In the genomic region with DNA sequence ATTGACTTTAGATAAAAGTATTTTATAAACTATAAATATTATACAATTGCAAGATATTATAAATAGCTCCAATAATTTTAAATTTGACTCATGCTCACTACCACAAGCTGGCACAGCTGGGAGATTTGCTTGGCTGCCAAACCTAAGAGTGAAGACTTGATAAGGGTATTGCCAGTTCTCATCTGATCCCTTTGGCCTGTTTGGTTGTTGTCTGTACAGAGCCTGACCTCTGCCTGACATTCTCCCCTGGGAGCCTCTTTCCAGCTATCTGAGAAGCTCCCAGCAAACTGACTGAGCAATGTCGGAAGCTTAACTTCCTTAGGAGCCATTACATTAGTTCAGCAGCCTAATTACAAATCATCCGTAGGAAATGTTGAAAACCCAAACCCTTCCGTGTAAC, we compare ENCODE assay signal across 1 cellular context.
A peak's percentile ranks its signal among the peaks of the same experiment; 100 is the strongest.
TF ChIP-seq lines count a peak whose summit lies in the region.

No MANE protein-coding gene starts in this region.

TF ChIP-seq in K562, 482 proteins besides CTCF, POLR2A, EP300 and RAD21:
- TF ChIP-seq NR2C2 (CRISPR knock-in tag; IDR thresholded peaks at IDR 0.05), result no peak
- TF ChIP-seq NR2C2 (tag; IDR thresholded peaks at IDR 0.05), result 0 out of 2 replicates have a peak, but pooled peaks have one; percentile 10
- TF ChIP-seq ZNF217 (CRISPR knock-in tag; IDR thresholded peaks at IDR 0.05), result no peak
